ENCODE assay signal across 21 cellular contexts in the genomic region with DNA sequence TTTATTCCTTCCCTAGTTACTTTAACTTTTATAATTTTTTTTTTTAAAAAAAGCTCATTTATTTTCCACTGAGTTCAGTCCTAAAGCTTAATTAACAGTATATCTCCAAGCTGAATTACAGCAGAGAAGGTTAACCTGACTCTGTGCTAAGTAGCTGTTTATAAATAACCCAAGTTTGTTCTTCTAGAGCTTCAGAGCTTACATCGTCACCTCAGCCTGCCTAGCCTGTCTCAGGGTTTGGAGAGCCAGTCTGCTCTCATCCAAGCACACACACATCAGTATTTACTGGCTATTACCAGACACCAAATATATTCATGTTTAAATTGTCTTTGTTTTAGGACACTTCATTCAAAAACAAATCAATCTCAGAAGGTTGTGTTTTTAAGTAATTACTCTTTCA.
DNase-seq lines count a peak whose midpoint lies in the region; ATAC-seq, FAIRE-seq and TF ChIP-seq lines count a peak whose summit lies in the region.
"Had no signal": no experiment of that assay in that cellular context is flagged by ENCODE, and none has a peak within 500 bp of the region (broad histone marks: within the 10 kb centered on the region; RNA-seq: fewer than 3 reads in every experiment).

No MANE protein-coding gene starts in this region.

- H3K4me1 Mint-ChIP-seq in activated CD4-positive, alpha-beta T cell treated with anti-CD3 and anti-CD28 coated beads, Interleukin-2, amount 10 ng/mL, durations not matched to agents 24 days and 14 days = no peaks in the 10 kb centered on the region
- H3K4me1 Mint-ChIP-seq: CD4-positive, CD25-positive, alpha-beta regulatory T cell had no signal

- intact Hi-C loops in heart right ventricle (cut with DNase I) = no loop called here
- intact Hi-C loops in activated CD4-positive, alpha-beta T cell treated with anti-CD3 and anti-CD28 coated beads, Interleukin-2, amount 10 ng/mL, durations not matched to agents 24 days and 14 days (cut with micrococcal nuclease) = no loop called here

- H3K27ac ChIP-seq in cardiac muscle cell = peak overlapping the region; percentile 78
- H3K27ac ChIP-seq in right atrium auricular region = no peak overlapping the region
- peak overlapping the region in 3 of 10 donors; percentile 3 to 21 (median 7) for H3K27ac ChIP-seq in heart right ventricle

- H3K27me3 Mint-ChIP-seq in activated CD4-positive, alpha-beta T cell treated with anti-CD3 and anti-CD28 coated beads, Interleukin-2, amount 10 ng/mL, durations not matched to agents 24 days and 14 days = no peaks in the 10 kb centered on the region
- H3K27me3 Mint-ChIP-seq: CD4-positive, CD25-positive, alpha-beta regulatory T cell had no signal

- H3K27me3 ChIP-seq in cardiac muscle cell (no peaks in the 10 kb centered on the region), right atrium auricular region (no peaks in the 10 kb centered on the region), heart right ventricle (no peaks in the 10 kb centered on the region)
- H3K27me3 ChIP-seq: BE2C had no signal

- H3K4me1 ChIP-seq in cardiac muscle cell (ENCODE audit: low read depth) (peaks cover 59% of the 10 kb centered on the region), right atrium auricular region (no peaks in the 10 kb centered on the region), heart right ventricle (peaks cover 0 to 33% (median 0%) of the 10 kb centered on the region in 9 donors)
- H3K4me1 ChIP-seq: BE2C, Caco-2 had no signal

- no peaks in the 10 kb centered on the region for H3K36me3 ChIP-seq in cardiac muscle cell
- no peaks in the 10 kb centered on the region for H3K36me3 ChIP-seq in right atrium auricular region
- H3K36me3 ChIP-seq in heart right ventricle = peaks cover 0 to 8% (median 0%) of the 10 kb centered on the region in 9 donors
- H3K36me3 ChIP-seq: BE2C had no signal

- DNase-seq in cardiac muscle cell (ENCODE audit: low read depth in 1 of 2, low spot score in 1 of 2) (peak in 1 of 2 donors; percentile 70), right atrium auricular region (ENCODE audit: low spot score) (no peak), heart right ventricle (no peak), myocyte (ENCODE audit: low read depth) (peak; percentile 7), GM19239 (ENCODE audit: insufficient read length, low spot score) (no peak)
- no peak for DNase-seq in activated CD4-positive, alpha-beta T cell treated with anti-CD3 and anti-CD28 coated beads, Interleukin-2, amount 10 ng/mL, durations not matched to agents 24 days and 14 days
- no peak for DNase-seq in stimulated activated CD4-positive, alpha-beta T cell treated with anti-CD3 and anti-CD28 coated beads, Interleukin-2, amount 100 ng/mL, for 24 hours
- DNase-seq: ACHN; BE2C; C1 segment of cervical spinal cord; Caco-2; CD4-positive, CD25-positive, alpha-beta regulatory T cell; DMS153; DMS79; GDM1; GOT3; H9; IMR-90 had no signal

- FAIRE-seq in GM19239 (lab: Jason Lieb, UNC) = no peak
- FAIRE-seq: A204.1, GM12892, HTR-8/SVneo had no signal

- H3K4me3 ChIP-seq in cardiac muscle cell = no peak overlapping the region
- no peak overlapping the region for H3K4me3 ChIP-seq in right atrium auricular region
- H3K4me3 ChIP-seq in heart right ventricle = no peak overlapping the region

- H3K36me3 Mint-ChIP-seq in activated CD4-positive, alpha-beta T cell treated with anti-CD3 and anti-CD28 coated beads, Interleukin-2, amount 10 ng/mL, durations not matched to agents 24 days and 14 days (ENCODE audit: low read depth) = no peaks in the 10 kb centered on the region

- WGBS in heart right ventricle, 2 donors = 37 to 63% methylated on average over 1 of the region's 1 CpG

- ATAC-seq in heart right ventricle = peak in 6 of 8 donors; percentile 66 to 96 (median 84)

- no peaks in the 10 kb centered on the region for H3K9me3 ChIP-seq in cardiac muscle cell (ENCODE audit: low read depth)
- H3K9me3 ChIP-seq in right atrium auricular region = no peaks in the 10 kb centered on the region
- H3K9me3 ChIP-seq in heart right ventricle = no peaks in the 10 kb centered on the region
- H3K9me3 ChIP-seq: BE2C, Caco-2 had no signal

- H3K9me3 Mint-ChIP-seq in activated CD4-positive, alpha-beta T cell treated with anti-CD3 and anti-CD28 coated beads, Interleukin-2, amount 10 ng/mL, durations not matched to agents 24 days and 14 days = no peaks in the 10 kb centered on the region
- H3K9me3 Mint-ChIP-seq: H9 had no signal

- H3K27ac Mint-ChIP-seq in activated CD4-positive, alpha-beta T cell treated with anti-CD3 and anti-CD28 coated beads, Interleukin-2, amount 10 ng/mL, durations not matched to agents 24 days and 14 days = no peak overlapping the region
- H3K27ac Mint-ChIP-seq: CD4-positive, CD25-positive, alpha-beta regulatory T cell; H9 had no signal

- TF ChIP-seq CTCF in cardiac muscle cell (IDR thresholded peaks at IDR 0.05; ENCODE audit: low read depth, low read length) (no peak), right atrium auricular region (IDR thresholded peaks at IDR 0.05) (no peak), heart right ventricle (IDR thresholded peaks at IDR 0.05) (no peak)

- H3K4me3 Mint-ChIP-seq in activated CD4-positive, alpha-beta T cell treated with anti-CD3 and anti-CD28 coated beads, Interleukin-2, amount 10 ng/mL, durations not matched to agents 24 days and 14 days = no peak overlapping the region
- H3K4me3 Mint-ChIP-seq: CD4-positive, CD25-positive, alpha-beta regulatory T cell; H9 had no signal
